ENCODE assay signal across 17 cellular contexts in genomic region chr5:62496152-62496551, GRCh38.
DNase-seq lines count a peak whose midpoint lies in the region; ATAC-seq and TF ChIP-seq lines count a peak whose summit lies in the region.
"Had no signal": no experiment of that assay in that cellular context is flagged by ENCODE, and none has a peak within 500 bp of the region (broad histone marks: within the 10 kb centered on the region; RNA-seq: fewer than 3 reads in every experiment).

No MANE protein-coding gene starts in this region.

- no peaks in the 10 kb centered on the region for H3K9me3 Mint-ChIP-seq in endodermal cell
- H3K9me3 Mint-ChIP-seq in activated T-cell treated with anti-CD3 and anti-CD28 coated beads, Interleukin-2, amount 50 U/mL, for 4 hours = no peaks in the 10 kb centered on the region
- H3K9me3 Mint-ChIP-seq: CD4-positive, alpha-beta memory T cell; H9 had no signal

- no peaks in the 10 kb centered on the region for H3K9me2 ChIP-seq in PC-3 (replicated peaks; ENCODE audit: low read length)

- H3F3A ChIP-seq in PC-3 (ENCODE audit: low read length, unreplicated experiment) = no peaks in the 10 kb centered on the region

- peak; percentile 64 for ATAC-seq in activated CD4-positive, CD25-positive, alpha-beta regulatory T cell treated with anti-CD3 and anti-CD28 coated beads, Interleukin-2, amount 50 U/mL, for 24 hours
- ATAC-seq in PC-3 = peak; percentile 83
- ATAC-seq in GM19463 (IDR thresholded peaks at IDR 0.05; ENCODE audit: unreplicated experiment) = no peak
- ATAC-seq in activated T-cell treated with anti-CD3 and anti-CD28 coated beads, Interleukin-2, amount 50 U/mL, for 4 hours = no peak
- ATAC-seq: A549 had no signal

- H3K36me3 ChIP-seq in PC-3 (ENCODE audit: low read depth, low read length) (no peaks in the 10 kb centered on the region), endodermal cell (ENCODE audit: control insufficient read depth, insufficient read depth, low read length) (peaks cover 33% of the 10 kb centered on the region)

- POLR2A ChIA-PET in PC-3 (lab: Charles Lee; ENCODE audit: unreplicated experiment) = no interaction called here

- no peak overlapping the region for H3K27ac ChIP-seq in PC-3 (ENCODE audit: low read length)
- no peak overlapping the region for H3K27ac ChIP-seq in endodermal cell (ENCODE audit: low read depth, low read length)
- H3K27ac ChIP-seq: 22Rv1, A549, C4-2B had no signal

- H3K4me1 ChIP-seq in PC-3 (ENCODE audit: insufficient read depth, low read length) = 0 out of 2 replicates have a peak, but pooled peaks cover 6% of the 10 kb centered on the region
- no peaks in the 10 kb centered on the region for H3K4me1 ChIP-seq in endodermal cell (ENCODE audit: control insufficient read depth, insufficient read depth, low read length)
- H3K4me1 ChIP-seq: A549 had no signal

- H3K4me3 ChIP-seq in PC-3 (ENCODE audit: low read length) (no peak overlapping the region), endodermal cell (ENCODE audit: low read length) (no peak overlapping the region)
- H3K4me3 ChIP-seq: A549 had no signal

- peaks cover 30% of the 10 kb centered on the region for H3K36me3 Mint-ChIP-seq in endodermal cell (ENCODE audit: low read depth)
- peaks cover 30% of the 10 kb centered on the region for H3K36me3 Mint-ChIP-seq in activated T-cell treated with anti-CD3 and anti-CD28 coated beads, Interleukin-2, amount 50 U/mL, for 4 hours (ENCODE audit: insufficient read depth)

- no peaks in the 10 kb centered on the region for H3K27me3 Mint-ChIP-seq in endodermal cell (ENCODE audit: insufficient read depth)
- H3K27me3 Mint-ChIP-seq in activated T-cell treated with anti-CD3 and anti-CD28 coated beads, Interleukin-2, amount 50 U/mL, for 4 hours (ENCODE audit: low read depth) = no peaks in the 10 kb centered on the region
- H3K27me3 Mint-ChIP-seq: CD4-positive, alpha-beta memory T cell had no signal

- H3K9ac ChIP-seq in PC-3 (ENCODE audit: low read length) (no peak overlapping the region), endodermal cell (ENCODE audit: extremely low read depth, low read length, poor library complexity, severe bottlenecking) (no peak overlapping the region)

- H3K4me1 Mint-ChIP-seq in endodermal cell = no peaks in the 10 kb centered on the region
- no peaks in the 10 kb centered on the region for H3K4me1 Mint-ChIP-seq in activated T-cell treated with anti-CD3 and anti-CD28 coated beads, Interleukin-2, amount 50 U/mL, for 4 hours (ENCODE audit: low read depth)
- H3K4me1 Mint-ChIP-seq: CD4-positive, alpha-beta memory T cell had no signal

- no peak for DNase-seq in activated CD4-positive, CD25-positive, alpha-beta regulatory T cell (lab: John Stamatoyannopoulos, UW)
- DNase-seq in PC-3 (peak; percentile 45), endodermal cell (no peak), EL (no peak)
- DNase-seq in activated T-cell treated with anti-CD3 and anti-CD28 coated beads, Interleukin-2, amount 50 U/mL, for 4 hours = no peak
- DNase-seq: AML-193; CD4-positive, alpha-beta memory T cell; DMS 273 treated with DMSO at 0.1 percent for 48 hours; DMS53; DND-41; GDM1; H9 had no signal

- BruUV-seq in PC-3 (replicated peaks; lab: Mats Ljungman, UMichigan) = no TSS peak

- H2AFZ ChIP-seq in PC-3 (ENCODE audit: low read length) = no peak overlapping the region

- H3K27me3 ChIP-seq in PC-3 (ENCODE audit: low read length) = no peaks in the 10 kb centered on the region
- no peaks in the 10 kb centered on the region for H3K27me3 ChIP-seq in endodermal cell (ENCODE audit: control insufficient read depth, insufficient read depth, low read length, poor library complexity, severe bottlenecking)

- no peaks in the 10 kb centered on the region for H4K20me1 ChIP-seq in PC-3 (ENCODE audit: low read length)

- intact Hi-C loops in PC-3 (cut with micrococcal nuclease) = no loop called here

- TF ChIP-seq CTCF in PC-3 (conservative IDR thresholded peaks at IDR 0.05; ENCODE audit: low read depth, low read length) = no peak
- no peak for TF ChIP-seq CTCF in endodermal cell (conservative IDR thresholded peaks at IDR 0.05)

- H3K4me3 Mint-ChIP-seq in endodermal cell = no peak overlapping the region
- no peak overlapping the region for H3K4me3 Mint-ChIP-seq in activated T-cell treated with anti-CD3 and anti-CD28 coated beads, Interleukin-2, amount 50 U/mL, for 4 hours
- H3K4me3 Mint-ChIP-seq: CD4-positive, alpha-beta memory T cell; H9 had no signal

- no peaks in the 10 kb centered on the region for H3K79me2 ChIP-seq in PC-3 (ENCODE audit: low read length)

- WGBS in endodermal cell (ENCODE audit: insufficient coverage in 1 of 2, insufficient read length in 1 of 2), 2 experiments = 96 to 100% methylated on average over 3 to 5 of the region's 7 CpGs

- CTCF ChIA-PET in PC-3 (lab: Charles Lee) = no interaction called here

- H3K9me3 ChIP-seq in PC-3 (ENCODE audit: low read length) = no peaks in the 10 kb centered on the region
- no peaks in the 10 kb centered on the region for H3K9me3 ChIP-seq in endodermal cell (ENCODE audit: control insufficient read depth, low read length)
- H3K9me3 ChIP-seq: A549 had no signal

- H3K4me2 ChIP-seq in PC-3 (ENCODE audit: low read length) = no peak overlapping the region
- H3K4me2 ChIP-seq: A549 had no signal

- peak overlapping the region; percentile 52 for H3K27ac Mint-ChIP-seq in endodermal cell
- H3K27ac Mint-ChIP-seq: CD4-positive, alpha-beta memory T cell had no signal

Comparison
In these comparisons a context has a peak if more than half of its experiments do, and no peak if none do; other contexts are left out.
1. ATAC-seq: peak in activated CD4-positive, CD25-positive, alpha-beta regulatory T cell treated with anti-CD3 and anti-CD28 coated beads, Interleukin-2, amount 50 U/mL, for 24 hours (2 of 2) and PC-3 (single experiment); none in GM19463 (single experiment) and activated T-cell treated with anti-CD3 and anti-CD28 coated beads, Interleukin-2, amount 50 U/mL, for 4 hours (0 of 2).